Comparison of ENCODE assay signal across 1 cellular context in the genomic region with DNA sequence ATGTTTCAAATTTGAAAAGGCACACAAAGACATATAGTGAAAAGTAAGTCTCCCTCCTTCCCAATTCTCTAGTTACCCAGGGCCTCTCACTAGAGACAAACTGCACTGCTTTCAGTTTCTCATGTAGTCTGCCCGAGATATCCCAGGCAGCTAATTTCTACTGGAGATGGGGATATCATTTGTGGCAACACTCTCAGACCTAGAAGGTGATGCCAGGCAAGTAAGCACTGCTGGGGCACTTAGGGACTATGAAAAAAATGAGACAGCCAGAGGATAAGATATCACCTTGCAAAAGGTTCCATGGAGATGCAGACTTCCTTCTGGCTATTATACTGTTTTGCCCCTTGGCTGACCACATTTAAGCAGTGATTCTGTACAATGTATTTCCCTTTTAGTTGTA.
A peak's percentile ranks its signal among the peaks of the same experiment; 100 is the strongest.
TF ChIP-seq lines count a peak whose summit lies in the region.

No MANE protein-coding gene starts in this region.

TF ChIP-seq in GM12878, 131 proteins besides CTCF, POLR2A, EP300 and RAD21:
- TF ChIP-seq DPF2 (IDR thresholded peaks at IDR 0.05) = no peak
- TF ChIP-seq, protein P1, sequence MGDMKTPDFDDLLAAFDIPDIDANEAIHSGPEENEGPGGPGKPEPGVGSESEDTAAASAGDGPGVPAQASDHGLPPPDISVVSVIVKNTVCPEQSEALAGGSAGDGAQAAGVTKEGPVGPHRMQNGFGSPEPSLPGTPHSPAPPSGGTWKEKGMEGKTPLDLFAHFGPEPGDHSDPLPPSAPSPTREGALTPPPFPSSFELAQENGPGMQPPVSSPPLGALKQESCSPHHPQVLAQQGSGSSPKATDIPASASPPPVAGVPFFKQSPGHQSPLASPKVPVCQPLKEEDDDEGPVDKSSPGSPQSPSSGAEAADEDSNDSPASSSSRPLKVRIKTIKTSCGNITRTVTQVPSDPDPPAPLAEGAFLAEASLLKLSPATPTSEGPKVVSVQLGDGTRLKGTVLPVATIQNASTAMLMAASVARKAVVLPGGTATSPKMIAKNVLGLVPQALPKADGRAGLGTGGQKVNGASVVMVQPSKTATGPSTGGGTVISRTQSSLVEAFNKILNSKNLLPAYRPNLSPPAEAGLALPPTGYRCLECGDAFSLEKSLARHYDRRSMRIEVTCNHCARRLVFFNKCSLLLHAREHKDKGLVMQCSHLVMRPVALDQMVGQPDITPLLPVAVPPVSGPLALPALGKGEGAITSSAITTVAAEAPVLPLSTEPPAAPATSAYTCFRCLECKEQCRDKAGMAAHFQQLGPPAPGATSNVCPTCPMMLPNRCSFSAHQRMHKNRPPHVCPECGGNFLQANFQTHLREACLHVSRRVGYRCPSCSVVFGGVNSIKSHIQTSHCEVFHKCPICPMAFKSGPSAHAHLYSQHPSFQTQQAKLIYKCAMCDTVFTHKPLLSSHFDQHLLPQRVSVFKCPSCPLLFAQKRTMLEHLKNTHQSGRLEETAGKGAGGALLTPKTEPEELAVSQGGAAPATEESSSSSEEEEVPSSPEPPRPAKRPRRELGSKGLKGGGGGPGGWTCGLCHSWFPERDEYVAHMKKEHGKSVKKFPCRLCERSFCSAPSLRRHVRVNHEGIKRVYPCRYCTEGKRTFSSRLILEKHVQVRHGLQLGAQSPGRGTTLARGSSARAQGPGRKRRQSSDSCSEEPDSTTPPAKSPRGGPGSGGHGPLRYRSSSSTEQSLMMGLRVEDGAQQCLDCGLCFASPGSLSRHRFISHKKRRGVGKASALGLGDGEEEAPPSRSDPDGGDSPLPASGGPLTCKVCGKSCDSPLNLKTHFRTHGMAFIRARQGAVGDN (IDR thresholded peaks at IDR 0.05) = no peak
- TF ChIP-seq IKZF2 (IDR thresholded peaks at IDR 0.05) = 0 out of 4 replicates have a peak, but pooled peaks of 1 of the 2 experiments have one; percentile 9
- TF ChIP-seq SIX5 (IDR thresholded peaks at IDR 0.05; ENCODE audit: low read depth, low read length, severe bottlenecking) = no peak
- TF ChIP-seq, protein P2, sequence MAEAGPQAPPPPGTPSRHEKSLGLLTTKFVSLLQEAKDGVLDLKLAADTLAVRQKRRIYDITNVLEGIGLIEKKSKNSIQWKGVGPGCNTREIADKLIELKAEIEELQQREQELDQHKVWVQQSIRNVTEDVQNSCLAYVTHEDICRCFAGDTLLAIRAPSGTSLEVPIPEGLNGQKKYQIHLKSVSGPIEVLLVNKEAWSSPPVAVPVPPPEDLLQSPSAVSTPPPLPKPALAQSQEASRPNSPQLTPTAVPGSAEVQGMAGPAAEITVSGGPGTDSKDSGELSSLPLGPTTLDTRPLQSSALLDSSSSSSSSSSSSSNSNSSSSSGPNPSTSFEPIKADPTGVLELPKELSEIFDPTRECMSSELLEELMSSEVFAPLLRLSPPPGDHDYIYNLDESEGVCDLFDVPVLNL (IDR thresholded peaks at IDR 0.05; ENCODE audit: low read depth, low read length) = no peak
- TF ChIP-seq, protein P3, sequence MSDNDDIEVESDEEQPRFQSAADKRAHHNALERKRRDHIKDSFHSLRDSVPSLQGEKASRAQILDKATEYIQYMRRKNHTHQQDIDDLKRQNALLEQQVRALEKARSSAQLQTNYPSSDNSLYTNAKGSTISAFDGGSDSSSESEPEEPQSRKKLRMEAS (IDR thresholded peaks at IDR 0.05; ENCODE audit: low read depth, low read length) = no peak
